ENCODE assay signal across 8 cellular contexts in genomic region chrX:111680988-111681779, GRCh38. TPM values are rescaled to one million over a fixed set of nuclear protein-coding genes. Genes with fewer than 3 reads are reported as not detected.
DNase-seq lines count a peak whose midpoint lies in the region; ATAC-seq and TF ChIP-seq lines count a peak whose summit lies in the region.

ALG13 (plus strand) TSS chrX:111681170; CDS start chrX:111681219, 49 bp downstream.

- peaks cover 3% of the 10 kb centered on the region for H3K27me3 Mint-ChIP-seq in activated T-cell treated with anti-CD3 and anti-CD28 coated beads, Interleukin-2, amount 50 U/mL, for 24 hours

- POLR2A ChIA-PET in PC-9 (lab: Charles Lee; ENCODE audit: unreplicated experiment) = interaction anchor here (0.6 to 0.8 kb wide), 2 partner anchors 46 to 1161 kb away, joined by 4 to 8 read pairs; no protein-coding TSS in a partner anchor

- H3K79me2 ChIP-seq in PC-9 (ENCODE audit: low read depth) = peaks cover 14% of the 10 kb centered on the region

- H3K4me1 Mint-ChIP-seq in activated T-cell treated with anti-CD3 and anti-CD28 coated beads, Interleukin-2, amount 50 U/mL, for 24 hours (ENCODE audit: low read depth) = peaks cover 32% of the 10 kb centered on the region

- H3K4me1 ChIP-seq in PC-9 (replicated peaks; ENCODE audit: insufficient read depth) = peaks cover 16% of the 10 kb centered on the region
- H3K4me1 ChIP-seq in mucosa of rectum (ENCODE audit: control insufficient read depth in 2 of 2, insufficient read depth in 2 of 2, low read length in 2 of 2) = no peaks in the 10 kb centered on the region

- in situ Hi-C loops in KBM-7 (cut with MboI; ENCODE audit: low pct_unique_long_range_greater_than_20kb, low sequenced_read_pairs) = no loop called here

- TSS peak; percentile 70 for BruUV-seq in PC-9 (replicated peaks; lab: Mats Ljungman, UMichigan)

- intact Hi-C loops in PC-9 (cut with micrococcal nuclease; ENCODE audit: unreplicated experiment) = no loop called here

- H3K4me3 Mint-ChIP-seq in activated T-cell treated with anti-CD3 and anti-CD28 coated beads, Interleukin-2, amount 50 U/mL, for 24 hours = peak within 1 kb of the TSS; percentile 88

- H3K27me3 ChIP-seq in PC-9 (ENCODE audit: insufficient read depth, low read depth) (no peaks in the 10 kb centered on the region), mucosa of rectum (ENCODE audit: control insufficient read depth in 2 of 2, insufficient read depth in 2 of 2, low read length in 2 of 2) (no peaks in the 10 kb centered on the region)

- TF ChIP-seq POLR2A in erythroblast (IDR thresholded peaks at IDR 0.05; ENCODE audit: low read length) = peak; percentile 86

- H3F3A ChIP-seq in PC-9 (ENCODE audit: insufficient read depth, low read depth) = no peaks in the 10 kb centered on the region

- peak within 1 kb of the TSS; percentile 91 for H2AFZ ChIP-seq in PC-9

- H3K9me3 Mint-ChIP-seq in activated T-cell treated with anti-CD3 and anti-CD28 coated beads, Interleukin-2, amount 50 U/mL, for 24 hours = no peaks in the 10 kb centered on the region

- ATAC-seq in GM21717 (IDR thresholded peaks at IDR 0.05; ENCODE audit: unreplicated experiment) = peak; percentile 99

- peak; percentile 91 for TF ChIP-seq CTCF in PC-9 (conservative IDR thresholded peaks at IDR 0.05)

- H3K9me3 ChIP-seq in PC-9 (ENCODE audit: insufficient read depth, low read depth) (no peaks in the 10 kb centered on the region), mucosa of rectum (ENCODE audit: control insufficient read depth in 2 of 2, low read length in 2 of 2) (no peaks in the 10 kb centered on the region)

- peaks cover 22% of the 10 kb centered on the region for H3K36me3 ChIP-seq in PC-9 (ENCODE audit: low read depth)
- H3K36me3 ChIP-seq in mucosa of rectum (ENCODE audit: control insufficient read depth in 2 of 2, insufficient read depth in 2 of 2, low read length in 2 of 2) = peaks cover 11 to 21% of the 10 kb centered on the region in 2 donors

- no peaks in the 10 kb centered on the region for H4K20me1 ChIP-seq in PC-9 (ENCODE audit: insufficient read depth)

- peaks cover 49% of the 10 kb centered on the region for H3K36me3 Mint-ChIP-seq in activated T-cell treated with anti-CD3 and anti-CD28 coated beads, Interleukin-2, amount 50 U/mL, for 24 hours (ENCODE audit: low read depth)

- H3K9ac ChIP-seq in mucosa of rectum (ENCODE audit: low read depth in 1 of 2, low read length in 2 of 2) = peak within 1 kb of the TSS; percentile 97 to 98

- no peaks in the 10 kb centered on the region for H3K9me2 ChIP-seq in PC-9 (ENCODE audit: insufficient read depth)

- peak within 1 kb of the TSS; percentile 98 for H3K27ac Mint-ChIP-seq in activated T-cell treated with anti-CD3 and anti-CD28 coated beads, Interleukin-2, amount 50 U/mL, for 24 hours

- CTCF ChIA-PET in PC-9 (lab: Charles Lee) = no interaction called here

- H3K4me3 ChIP-seq in PC-9 (peak within 1 kb of the TSS; percentile 82), mucosa of rectum (ENCODE audit: low read length in 2 of 2) (peak within 1 kb of the TSS; percentile 83 to 97)

- peak within 1 kb of the TSS; percentile 96 for H3K27ac ChIP-seq in PC-9
- peak within 1 kb of the TSS; percentile 92 to 97 for H3K27ac ChIP-seq in mucosa of rectum (ENCODE audit: low read depth in 2 of 2, low read length in 2 of 2)

- peak within 1 kb of the TSS; percentile 85 for H3K4me2 ChIP-seq in PC-9

- DNase-seq in DMS79 (lab: John Stamatoyannopoulos, UW) (peak; percentile 84), KBM-7 (peak; percentile 94), PC-9 (peak; percentile 79 to 90), erythroblast (lab: John Stamatoyannopoulos, UW) (peak; percentile 92 to 93)
- DNase-seq in activated T-cell treated with anti-CD3 and anti-CD28 coated beads, Interleukin-2, amount 50 U/mL, for 24 hours = peak; percentile 89
- DNase-seq in stimulated activated CD8-positive, alpha-beta memory T cell treated with anti-CD3 and anti-CD28 coated beads, Interleukin-4, amount 100 ng/mL, for 48 hours = peak; percentile 87

RNA-seq across cellular contexts. Expression of gene ALG13, which starts in this region (rescaled TPM):
- 39.6 and 50.2 TPM in 2 replicates for total RNA-seq in PC-9 (2021)

Comparison
In these comparisons a context has a peak if more than half of its experiments do, and no peak if none do; other contexts are left out.
1. Peak in every context shown above with its lines: DNase-seq, ATAC-seq, H3K4me3 ChIP-seq and H3K27ac ChIP-seq.